Comparison of ENCODE assay signal across 21 cellular contexts in genomic region chr1:46280092-46280491, GRCh38. TPM values are rescaled to one million over a fixed set of nuclear protein-coding genes. Genes with fewer than 3 reads are reported as not detected.
DNase-seq lines count a peak whose midpoint lies in the region; ATAC-seq, FAIRE-seq and TF ChIP-seq lines count a peak whose summit lies in the region.
"Had no signal": no experiment of that assay in that cellular context is flagged by ENCODE, and none has a peak within 500 bp of the region (broad histone marks: within the 10 kb centered on the region; RNA-seq: fewer than 3 reads in every experiment).

No MANE protein-coding gene starts in this region.

- H3K27ac ChIP-seq in HepG2 (ENCODE audit: extremely low read length, insufficient read depth, low read length): peak overlapping the region; percentile 20
- H3K27ac ChIP-seq in right lobe of liver: no peak overlapping the region
- H3K27ac ChIP-seq in RWPE1: 0 out of 2 replicates have a peak overlapping the region, but pooled peaks have one; percentile 24
- H3K27ac ChIP-seq in neural progenitor cell: peak overlapping the region; percentile 26
- no peak overlapping the region for H3K27ac ChIP-seq in aorta (ENCODE audit: low read depth in 1 of 2, low read length in 2 of 2)
- H3K27ac ChIP-seq: C4-2B, GM23248 had no signal

- H2AFZ ChIP-seq in HepG2 (ENCODE audit: low read length) (no peak overlapping the region), neural progenitor cell (replicated peaks) (no peak overlapping the region)
- H2AFZ ChIP-seq: GM23248 had no signal

- DNase-seq in HepG2 (ENCODE audit: low spot score) (no peak), right lobe of liver (no peak), RWPE1 (ENCODE audit: low spot score) (no peak), neural progenitor cell (ENCODE audit: low spot score) (no peak), aorta (no peak), OCI-M1 (lab: John Stamatoyannopoulos, UW) (no peak), osteocyte (ENCODE audit: extremely low spot score, unreplicated experiment) (no peak)
- DNase-seq: Caco-2; CD4-positive, CD25-positive, alpha-beta regulatory T cell; CD8-positive, alpha-beta T cell; DMS153; EL; GDM1; GM23248; H7; HCEC 1CT had no signal

- TF ChIP-seq CTCF in HepG2 (CRISPR knock-in tag; IDR thresholded peaks at IDR 0.05) (no peak), right lobe of liver (IDR thresholded peaks at IDR 0.05) (no peak), RWPE1 (conservative IDR thresholded peaks at IDR 0.05; ENCODE audit: low read depth) (no peak), neural progenitor cell (IDR thresholded peaks at IDR 0.05) (no peak), osteocyte (IDR thresholded peaks at IDR 0.05) (no peak)

- TF ChIP-seq RAD21 in HepG2 (CRISPR knock-in tag; IDR thresholded peaks at IDR 0.05): no peak

- no TSS peak for BruUV-seq in HepG2 (replicated peaks; lab: Mats Ljungman, UMichigan)

- no peaks in the 10 kb centered on the region for H3K4me1 Mint-ChIP-seq in neural progenitor cell
- H3K4me1 Mint-ChIP-seq in osteocyte (ENCODE audit: unreplicated experiment): no peaks in the 10 kb centered on the region

- peak in 1 of 2 experiments; percentile 22; a peak in 1 of 4 replicates for TF ChIP-seq POLR2A in HepG2 (IDR thresholded peaks at IDR 0.05; ENCODE audit: insufficient read depth in 1 of 2, low read depth in 2 of 2, low read length in 2 of 2)
- TF ChIP-seq POLR2A in right lobe of liver (IDR thresholded peaks at IDR 0.05): no peak

- no peak overlapping the region for H3K4me3 ChIP-seq in HepG2 (replicated peaks in 1 of 3; ENCODE audit: insufficient read depth in 1 of 3, low read depth in 2 of 3, low read length in 3 of 3)
- H3K4me3 ChIP-seq in right lobe of liver: no peak overlapping the region
- no peak overlapping the region for H3K4me3 ChIP-seq in neural progenitor cell
- H3K4me3 ChIP-seq in aorta (ENCODE audit: low read length in 2 of 2): no peak overlapping the region
- H3K4me3 ChIP-seq: GM23248 had no signal

- H3K9me3 Mint-ChIP-seq in neural progenitor cell (no peaks in the 10 kb centered on the region), osteocyte (ENCODE audit: unreplicated experiment) (no peaks in the 10 kb centered on the region)
- H3K9me3 Mint-ChIP-seq: CD8-positive, alpha-beta T cell had no signal

- H3K79me2 ChIP-seq in HepG2 (ENCODE audit: insufficient read depth, low read length): no peaks in the 10 kb centered on the region
- no peaks in the 10 kb centered on the region for H3K79me2 ChIP-seq in neural progenitor cell (ENCODE audit: low read depth)

- H3K9ac ChIP-seq in HepG2 (ENCODE audit: insufficient read depth, low read depth, low read length): no peak overlapping the region
- no peak overlapping the region for H3K9ac ChIP-seq in neural progenitor cell
- H3K9ac ChIP-seq: GM23248 had no signal

- H3K4me2 ChIP-seq in HepG2 (ENCODE audit: low read depth, low read length): no peak overlapping the region
- H3K4me2 ChIP-seq in neural progenitor cell: no peak overlapping the region

- peaks cover 13% of the 10 kb centered on the region for H3K4me1 ChIP-seq in HepG2 (ENCODE audit: insufficient read depth, low read length)
- no peaks in the 10 kb centered on the region for H3K4me1 ChIP-seq in right lobe of liver
- H3K4me1 ChIP-seq in neural progenitor cell: no peaks in the 10 kb centered on the region
- H3K4me1 ChIP-seq in aorta (ENCODE audit: control insufficient read depth in 1 of 2, insufficient read depth in 2 of 2, low read length in 2 of 2): no peaks in the 10 kb centered on the region

- in situ Hi-C loops in HepG2 (cut with HindIII; ENCODE audit: extremely low pct_ligation_motif_present, low pct_unique_long_range_greater_than_20kb): no loop called here

- CTCF ChIA-PET in HepG2 (lab: Yijun Ruan, JAX; ENCODE audit: low intra/inter-chr PET ratio, low total read pairs): no interaction called here
- CTCF ChIA-PET in RWPE1 (lab: Yijun Ruan, JAX): no interaction called here

- H3K36me3 Mint-ChIP-seq in neural progenitor cell (peaks cover 50% of the 10 kb centered on the region), osteocyte (ENCODE audit: unreplicated experiment) (peaks cover 23% of the 10 kb centered on the region)

- H3K27ac Mint-ChIP-seq in neural progenitor cell (no peak overlapping the region), osteocyte (ENCODE audit: unreplicated experiment) (no peak overlapping the region)
- H3K27ac Mint-ChIP-seq: CD8-positive, alpha-beta T cell had no signal

- H3K27me3 ChIP-seq in HepG2 (ENCODE audit: control insufficient read depth in 1 of 2, insufficient read depth in 2 of 2, low read length in 2 of 2) (no peaks in the 10 kb centered on the region), right lobe of liver (no peaks in the 10 kb centered on the region), neural progenitor cell (no peaks in the 10 kb centered on the region), aorta (ENCODE audit: control insufficient read depth in 1 of 2, insufficient read depth in 2 of 2, low read length in 1 of 2) (no peaks in the 10 kb centered on the region)

- H3K9me3 ChIP-seq in HepG2 (ENCODE audit: low read length): no peaks in the 10 kb centered on the region
- no peaks in the 10 kb centered on the region for H3K9me3 ChIP-seq in right lobe of liver
- H3K9me3 ChIP-seq in neural progenitor cell (ENCODE audit: low read depth): no peaks in the 10 kb centered on the region
- no peaks in the 10 kb centered on the region for H3K9me3 ChIP-seq in aorta (ENCODE audit: control insufficient read depth, low read length)
- H3K9me3 ChIP-seq: Caco-2 had no signal

- H4K20me1 ChIP-seq in HepG2 (ENCODE audit: insufficient read depth, low read length) (no peaks in the 10 kb centered on the region), neural progenitor cell (ENCODE audit: low read depth) (peaks cover 1% of the 10 kb centered on the region)

- H3K4me3 Mint-ChIP-seq in neural progenitor cell (no peak overlapping the region), osteocyte (ENCODE audit: unreplicated experiment) (no peak overlapping the region)
- H3K4me3 Mint-ChIP-seq: CD4-positive, CD25-positive, alpha-beta regulatory T cell; CD8-positive, alpha-beta T cell had no signal

- TF ChIP-seq EP300 in HepG2 (IDR thresholded peaks at IDR 0.05; ENCODE audit: low read depth in 2 of 2, low read length in 2 of 2): no peak
- no peak for TF ChIP-seq EP300 in HepG2 (CRISPR knock-in tag; IDR thresholded peaks at IDR 0.05; ENCODE audit: borderline replicate concordance)

- peaks cover 17% of the 10 kb centered on the region for H3F3A ChIP-seq in neural progenitor cell (ENCODE audit: low read depth)

- H3K27me3 Mint-ChIP-seq in neural progenitor cell (ENCODE audit: insufficient read depth, low read depth): peaks cover 3% of the 10 kb centered on the region
- H3K27me3 Mint-ChIP-seq in osteocyte (ENCODE audit: unreplicated experiment): no peaks in the 10 kb centered on the region
- H3K27me3 Mint-ChIP-seq: CD4-positive, CD25-positive, alpha-beta regulatory T cell had no signal

- peak; percentile 18 for FAIRE-seq in HepG2 (lab: Jason Lieb, UNC)
- FAIRE-seq: GM12891, GM18507, H1 had no signal

- WGBS in HepG2 (ENCODE audit: low lambda C conversion rate): 100% methylated on average over 3 of the region's 3 CpGs
- WGBS in right lobe of liver (ENCODE audit: insufficient coverage, low coverage, low lambda C conversion rate, missing lambda C conversion rate): 94% methylated on average over 3 of the region's 3 CpGs
- WGBS in aorta, 2 donors: 92 to 96% methylated on average over 3 of the region's 3 CpGs

- peaks cover 15 to 64% of the 10 kb centered on the region in 2 experiments for H3K36me3 ChIP-seq in HepG2 (replicated peaks in 1 of 2; ENCODE audit: control insufficient read depth in 1 of 2, insufficient read depth in 2 of 2, low read length in 2 of 2)
- peaks cover 0 to 30% (median 11%) of the 10 kb centered on the region in 4 donors for H3K36me3 ChIP-seq in right lobe of liver
- no peaks in the 10 kb centered on the region for H3K36me3 ChIP-seq in neural progenitor cell
- H3K36me3 ChIP-seq in aorta (ENCODE audit: control insufficient read depth in 1 of 2, insufficient read depth in 2 of 2, low read length in 1 of 2): peaks cover 3 to 8% of the 10 kb centered on the region in 2 donors

- ATAC-seq in HepG2: peak; percentile 37
- no peak for ATAC-seq in right lobe of liver
- ATAC-seq in aorta (ENCODE audit: low FRiP score): peak; percentile 27
- no peak for ATAC-seq in HG02885 (IDR thresholded peaks at IDR 0.05; ENCODE audit: poor library complexity, unreplicated experiment)
- ATAC-seq: CD8-positive, alpha-beta T cell had no signal

- intact Hi-C loops in HepG2 (cut with micrococcal nuclease; ENCODE audit: unreplicated experiment) (no loop called here), right lobe of liver (cut with DNase I) (no loop called here), aorta (cut with DNase I) (no loop called here)

- POLR2A ChIA-PET in HepG2 (lab: Yijun Ruan, JAX) (no interaction called here), RWPE1 (lab: Yijun Ruan, JAX; ENCODE audit: low non-redundant PET) (no interaction called here)

RNA-seq across cellular contexts. Expression of gene LRRC41, which starts 23.3 kb away (rescaled TPM):
- total RNA-seq in HepG2 (2016; rRNA removed; fragmentation: Illumina TruSeq; extraction: Trizol): 51.9 and 53.6 TPM in 2 replicates
- total RNA-seq in HepG2 (2016; cell fraction: cytosol; rRNA removed; fragmentation: Illumina TruSeq; extraction: Trizol; ENCODE audit: low read depth): 8.7 and 10.1 TPM in 2 replicates
- total RNA-seq in HepG2 (2016; cell fraction: insoluble cytoplasmic fraction; rRNA removed; fragmentation: Illumina TruSeq; extraction: Trizol): 44.9 and 54.0 TPM in 2 replicates
- 22.7 and 23.9 TPM in 2 replicates for total RNA-seq in HepG2 (2016; cell fraction: membrane; rRNA removed; fragmentation: Illumina TruSeq; extraction: Trizol)
- 37.9 and 43.3 TPM in 2 replicates for total RNA-seq in HepG2 (2016; cell fraction: nucleus; rRNA removed; fragmentation: Illumina TruSeq; extraction: Trizol)
- polyA plus RNA-seq in HepG2 (2011; rRNA removed): 48.1 and 64.1 TPM in 2 replicates
- polyA plus RNA-seq in HepG2 (2011; cell fraction: cytosol; rRNA removed): 44.5 and 50.8 TPM in 2 replicates
- polyA plus RNA-seq in HepG2 (2011; cell fraction: nucleus; rRNA removed): 63.0 and 69.0 TPM in 2 replicates
- polyA plus RNA-seq in HepG2 (2012): 28.1 and 28.9 TPM in 2 replicates
- polyA plus RNA-seq in HepG2 (2016; cell fraction: cytosol; fragmentation: Illumina TruSeq; extraction: Trizol; ENCODE audit: low read depth): 5.9 and 6.3 TPM in 2 replicates
- 40.8 and 53.0 TPM in 2 replicates for polyA plus RNA-seq in HepG2 (2016; cell fraction: insoluble cytoplasmic fraction; fragmentation: Illumina TruSeq; extraction: Trizol; ENCODE audit: low read depth)
- polyA plus RNA-seq in HepG2 (2016; cell fraction: membrane; fragmentation: Illumina TruSeq; extraction: Trizol; ENCODE audit: low read depth): 13.1 and 15.2 TPM in 2 replicates
- 60.2 and 64.7 TPM in 2 replicates for polyA plus RNA-seq in HepG2 (2016; cell fraction: nucleus; fragmentation: Illumina TruSeq; extraction: Trizol; ENCODE audit: insufficient read depth, low read depth)
- polyA minus RNA-seq in HepG2 (2011; rRNA and poly(A)+ RNA removed; ENCODE audit: low replicate concordance): 54.6 and 133 TPM in 2 replicates
- 44.0 and 45.3 TPM in 2 replicates for polyA minus RNA-seq in HepG2 (2011; cell fraction: cytosol; rRNA and poly(A)+ RNA removed)
- 36.3 and 42.6 TPM in 2 replicates for polyA minus RNA-seq in HepG2 (2011; cell fraction: nucleus; rRNA and poly(A)+ RNA removed)
- 10 to 100 TPM; 24.4 to 37.0 (median 29.0) TPM for total RNA-seq in right lobe of liver
- 43.1 and 86.2 TPM in 2 replicates for total RNA-seq in neural progenitor cell (ENCODE audit: low replicate concordance)
- 10 to 100 TPM; 48.5 to 49.1 TPM for total RNA-seq in aorta
- polyA plus RNA-seq in aorta: 10 to 100 TPM; 13.4 to 39.8 TPM
- 90.7 and 93.4 TPM in 2 replicates for total RNA-seq in osteocyte

RNA-seq across cellular contexts. Expression of gene UQCRH, which starts 23.4 kb away (rescaled TPM):
- 556 and 776 TPM in 2 replicates for total RNA-seq in HepG2 (2016; rRNA removed; fragmentation: Illumina TruSeq; extraction: Trizol)
- total RNA-seq in HepG2 (2016; cell fraction: cytosol; rRNA removed; fragmentation: Illumina TruSeq; extraction: Trizol; ENCODE audit: low read depth): 326 and 342 TPM in 2 replicates
- total RNA-seq in HepG2 (2016; cell fraction: insoluble cytoplasmic fraction; rRNA removed; fragmentation: Illumina TruSeq; extraction: Trizol): 557 and 814 TPM in 2 replicates
- total RNA-seq in HepG2 (2016; cell fraction: membrane; rRNA removed; fragmentation: Illumina TruSeq; extraction: Trizol): 684 and 739 TPM in 2 replicates
- 202 and 207 TPM in 2 replicates for total RNA-seq in HepG2 (2016; cell fraction: nucleus; rRNA removed; fragmentation: Illumina TruSeq; extraction: Trizol)
- 389 and 548 TPM in 2 replicates for polyA plus RNA-seq in HepG2 (2011; rRNA removed)
- polyA plus RNA-seq in HepG2 (2011; cell fraction: cytosol; rRNA removed): 498 and 858 TPM in 2 replicates
- polyA plus RNA-seq in HepG2 (2011; cell fraction: nucleus; rRNA removed): 97.1 and 129 TPM in 2 replicates
- polyA plus RNA-seq in HepG2 (2012): 542 and 600 TPM in 2 replicates
- 372 and 389 TPM in 2 replicates for polyA plus RNA-seq in HepG2 (2016; cell fraction: cytosol; fragmentation: Illumina TruSeq; extraction: Trizol; ENCODE audit: low read depth)
- polyA plus RNA-seq in HepG2 (2016; cell fraction: insoluble cytoplasmic fraction; fragmentation: Illumina TruSeq; extraction: Trizol; ENCODE audit: low read depth): 673 and 752 TPM in 2 replicates
- 615 and 634 TPM in 2 replicates for polyA plus RNA-seq in HepG2 (2016; cell fraction: membrane; fragmentation: Illumina TruSeq; extraction: Trizol; ENCODE audit: low read depth)
- 308 and 323 TPM in 2 replicates for polyA plus RNA-seq in HepG2 (2016; cell fraction: nucleus; fragmentation: Illumina TruSeq; extraction: Trizol; ENCODE audit: insufficient read depth, low read depth)
- polyA minus RNA-seq in HepG2 (2011; rRNA and poly(A)+ RNA removed; ENCODE audit: low replicate concordance): 40.3 and 86.2 TPM in 2 replicates
- 75.1 and 87.3 TPM in 2 replicates for polyA minus RNA-seq in HepG2 (2011; cell fraction: cytosol; rRNA and poly(A)+ RNA removed)
- polyA minus RNA-seq in HepG2 (2011; cell fraction: nucleus; rRNA and poly(A)+ RNA removed): 50.6 and 82.3 TPM in 2 replicates
- 100 to 1,000 TPM in 2 of 6 experiments, 10 to 100 TPM in 4; 71.6 to 244 (median 90.4) TPM for total RNA-seq in right lobe of liver
- total RNA-seq in neural progenitor cell (ENCODE audit: low replicate concordance): 613 and 872 TPM in 2 replicates
- total RNA-seq in aorta: 100 to 1,000 TPM; 100 to 134 TPM
- polyA plus RNA-seq in aorta: 100 to 1,000 TPM; 262 to 739 TPM
- total RNA-seq in osteocyte: 200 and 228 TPM in 2 replicates

RNA-seq across cellular contexts. Expression of gene RAD54L, which starts 32.5 kb away (rescaled TPM):
- total RNA-seq in HepG2 (2016; rRNA removed; fragmentation: Illumina TruSeq; extraction: Trizol): 30.0 and 30.1 TPM in 2 replicates
- 6.0 and 6.4 TPM in 2 replicates for total RNA-seq in HepG2 (2016; cell fraction: cytosol; rRNA removed; fragmentation: Illumina TruSeq; extraction: Trizol; ENCODE audit: low read depth)
- 25.4 and 26.8 TPM in 2 replicates for total RNA-seq in HepG2 (2016; cell fraction: insoluble cytoplasmic fraction; rRNA removed; fragmentation: Illumina TruSeq; extraction: Trizol)
- 16.3 and 17.5 TPM in 2 replicates for total RNA-seq in HepG2 (2016; cell fraction: membrane; rRNA removed; fragmentation: Illumina TruSeq; extraction: Trizol)
- total RNA-seq in HepG2 (2016; cell fraction: nucleus; rRNA removed; fragmentation: Illumina TruSeq; extraction: Trizol): 30.2 and 34.5 TPM in 2 replicates
- polyA plus RNA-seq in HepG2 (2011; rRNA removed): 8.1 and 10.2 TPM in 2 replicates
- polyA plus RNA-seq in HepG2 (2011; cell fraction: cytosol; rRNA removed): 3.9 and 7.1 TPM in 2 replicates
- polyA plus RNA-seq in HepG2 (2011; cell fraction: nucleus; rRNA removed): 30.4 and 45.7 TPM in 2 replicates
- polyA plus RNA-seq in HepG2 (2012): 4.8 and 8.9 TPM in 2 replicates
- polyA plus RNA-seq in HepG2 (2016; cell fraction: cytosol; fragmentation: Illumina TruSeq; extraction: Trizol; ENCODE audit: low read depth): 3.8 TPM in 2 replicates
- polyA plus RNA-seq in HepG2 (2016; cell fraction: insoluble cytoplasmic fraction; fragmentation: Illumina TruSeq; extraction: Trizol; ENCODE audit: low read depth): 26.5 and 31.7 TPM in 2 replicates
- polyA plus RNA-seq in HepG2 (2016; cell fraction: membrane; fragmentation: Illumina TruSeq; extraction: Trizol; ENCODE audit: low read depth): 6.5 and 9.4 TPM in 2 replicates
- polyA plus RNA-seq in HepG2 (2016; cell fraction: nucleus; fragmentation: Illumina TruSeq; extraction: Trizol; ENCODE audit: insufficient read depth, low read depth): 84.2 and 90.7 TPM in 2 replicates
- 10.8 and 28.0 TPM in 2 replicates for polyA minus RNA-seq in HepG2 (2011; rRNA and poly(A)+ RNA removed; ENCODE audit: low replicate concordance)
- polyA minus RNA-seq in HepG2 (2011; cell fraction: cytosol; rRNA and poly(A)+ RNA removed): 5.3 and 6.1 TPM in 2 replicates
- 8.3 and 15.1 TPM in 2 replicates for polyA minus RNA-seq in HepG2 (2011; cell fraction: nucleus; rRNA and poly(A)+ RNA removed)
- total RNA-seq in right lobe of liver: 1 to 10 TPM in 1 of 6 experiments, under 1 TPM in 5; 0.27 to 2.5 (median 0.70) TPM
- total RNA-seq in neural progenitor cell (ENCODE audit: low replicate concordance): 22.2 and 38.2 TPM in 2 replicates
- 1 to 10 TPM; 1.6 to 2.3 TPM for total RNA-seq in aorta
- 1 to 10 TPM in 1 of 2 donors, not detected in 1; 4.2 TPM for polyA plus RNA-seq in aorta
- 4.2 and 5.4 TPM in 2 replicates for total RNA-seq in osteocyte

Comparison
In these comparisons a context has a peak if more than half of its experiments do, and no peak if none do; other contexts are left out.
1. ATAC-seq: peak in HepG2 (single experiment) and aorta (single experiment); none in right lobe of liver (0 of 4) and HG02885 (single experiment).
2. H3K27ac ChIP-seq: peak in HepG2 (single experiment), RWPE1 (single experiment) and neural progenitor cell (single experiment); none in right lobe of liver (0 of 3) and aorta (0 of 2).